In genomic region chr7:73341877-73342276, GRCh38 we compare ENCODE assay signal across 13 cellular contexts. TPM values are rescaled to one million over a fixed set of nuclear protein-coding genes. Genes with fewer than 3 reads are reported as not detected.
DNase-seq lines count a peak whose midpoint lies in the region; ATAC-seq and TF ChIP-seq lines count a peak whose summit lies in the region.
"Had no signal": no experiment of that assay in that cellular context is flagged by ENCODE, and none has a peak within 500 bp of the region (broad histone marks: within the 10 kb centered on the region; RNA-seq: fewer than 3 reads in every experiment).

No MANE protein-coding gene starts in this region.

- intact Hi-C loops in esophagus muscularis mucosa (cut with DNase I) = loop anchor here (5.0 kb wide), 1 partner anchor 110 kb away; no protein-coding TSS in a partner anchor

- 59% methylated on average over 8 of the region's 8 CpGs for WGBS in esophagus muscularis mucosa

- H3K27me3 ChIP-seq in ACC112 (ENCODE audit: insufficient read depth, low read length) = no peaks in the 10 kb centered on the region
- no peaks in the 10 kb centered on the region for H3K27me3 ChIP-seq in RWPE2 (ENCODE audit: insufficient read depth, poor library complexity, severe bottlenecking)
- peaks cover 0 to 16% (median 0%) of the 10 kb centered on the region in 4 donors for H3K27me3 ChIP-seq in esophagus muscularis mucosa

- H3K27ac ChIP-seq in ACC112 (ENCODE audit: low read depth, low read length) = no peak overlapping the region
- no peak overlapping the region for H3K27ac ChIP-seq in RWPE2 (ENCODE audit: poor library complexity, severe bottlenecking)
- H3K27ac ChIP-seq in esophagus muscularis mucosa (replicated peaks in 1 of 4) = no peak overlapping the region

- no peak for TF ChIP-seq CTCF in RWPE2 (IDR thresholded peaks at IDR 0.05; ENCODE audit: poor library complexity, severe bottlenecking)
- TF ChIP-seq CTCF in esophagus muscularis mucosa (IDR thresholded peaks at IDR 0.05) = no peak

- H3K4me1 ChIP-seq in ACC112 (ENCODE audit: control insufficient read depth, insufficient read depth, low read length, unreplicated experiment) = peaks cover 9% of the 10 kb centered on the region
- H3K4me1 ChIP-seq in RWPE2 (ENCODE audit: insufficient read depth, poor library complexity, severe bottlenecking) = peaks cover 4% of the 10 kb centered on the region
- peaks cover 0 to 12% (median 7%) of the 10 kb centered on the region in 4 donors for H3K4me1 ChIP-seq in esophagus muscularis mucosa

- H2AFZ ChIP-seq in ACC112 (ENCODE audit: low read length, unreplicated experiment) = peak overlapping the region; percentile 62

- H3K36me3 ChIP-seq in ACC112 (ENCODE audit: insufficient read depth, low read length) (no peaks in the 10 kb centered on the region), RWPE2 (ENCODE audit: low read depth) (no peaks in the 10 kb centered on the region), esophagus muscularis mucosa (no peaks in the 10 kb centered on the region)

- ATAC-seq in RWPE2 (ENCODE audit: low read depth) = peak; percentile 52; the same call in 1 of the 3 replicates

- H3K79me2 ChIP-seq in ACC112 (ENCODE audit: control insufficient read depth, insufficient read depth, low read length, unreplicated experiment) = no peaks in the 10 kb centered on the region

- TF ChIP-seq EP300 in esophagus muscularis mucosa (IDR thresholded peaks at IDR 0.05) = no peak

- H3K9me3 ChIP-seq in RWPE2 (ENCODE audit: severe bottlenecking) = no peaks in the 10 kb centered on the region
- no peaks in the 10 kb centered on the region for H3K9me3 ChIP-seq in esophagus muscularis mucosa

- peak; percentile 82 for DNase-seq in HCEC 1CT
- no peak for DNase-seq in RWPE2 (ENCODE audit: low spot score)
- DNase-seq in foreskin melanocyte = peak; percentile 80
- no peak for DNase-seq in NCI-H1048 (lab: John Stamatoyannopoulos, UW)
- no peak for DNase-seq in activated effector memory CD4-positive, alpha-beta T cell treated with Interleukin-2 at 50 U/mL for 16 hours
- no peak for DNase-seq in esophagus muscularis mucosa (ENCODE audit: extremely low spot score)
- DNase-seq in NCI-H187 (lab: John Stamatoyannopoulos, UW) = no peak
- DNase-seq: activated T-cell treated with anti-CD3 and anti-CD28 coated beads, Interleukin-2, amount 50 U/mL, for 24 hours; effector CD4-positive, alpha-beta T cell; NCI-H1436 had no signal

- H3K4me3 ChIP-seq in ACC112 (ENCODE audit: low read depth, low read length) (no peak overlapping the region), RWPE2 (ENCODE audit: severe bottlenecking) (no peak overlapping the region), esophagus muscularis mucosa (no peak overlapping the region)

- no peak for TF ChIP-seq POLR2A in esophagus muscularis mucosa (IDR thresholded peaks at IDR 0.05; ENCODE audit: low read depth)

RNA-seq across cellular contexts. Expression of gene FKBP6, which starts 13.9 kb away (rescaled TPM):
- total RNA-seq in esophagus muscularis mucosa = not detected
- total RNA-seq: left lobe of liver, sciatic nerve had no signal

RNA-seq across cellular contexts. Expression of gene TRIM50, which starts 14.0 kb away (rescaled TPM):
- total RNA-seq in esophagus muscularis mucosa = under 1 TPM in 2 of 4 donors, not detected in 2; 0.39 to 0.42 TPM
- total RNA-seq: left lobe of liver had no signal

RNA-seq across cellular contexts. Expression of gene NSUN5, which starts 33.3 kb away (rescaled TPM):
- total RNA-seq in esophagus muscularis mucosa = 10 to 100 TPM; 21.6 to 31.5 (median 27.1) TPM

Comparison
In these comparisons a context has a peak if more than half of its experiments do, and no peak if none do; other contexts are left out.
1. DNase-seq: peak in HCEC 1CT (single experiment) and foreskin melanocyte (single experiment); none in RWPE2 (single experiment), NCI-H1048 (single experiment), activated effector memory CD4-positive, alpha-beta T cell treated with Interleukin-2 at 50 U/mL for 16 hours (single experiment), esophagus muscularis mucosa (single experiment) and NCI-H187 (0 of 2).